Comparison of ENCODE assay signal across 21 cellular contexts in the genomic region with DNA sequence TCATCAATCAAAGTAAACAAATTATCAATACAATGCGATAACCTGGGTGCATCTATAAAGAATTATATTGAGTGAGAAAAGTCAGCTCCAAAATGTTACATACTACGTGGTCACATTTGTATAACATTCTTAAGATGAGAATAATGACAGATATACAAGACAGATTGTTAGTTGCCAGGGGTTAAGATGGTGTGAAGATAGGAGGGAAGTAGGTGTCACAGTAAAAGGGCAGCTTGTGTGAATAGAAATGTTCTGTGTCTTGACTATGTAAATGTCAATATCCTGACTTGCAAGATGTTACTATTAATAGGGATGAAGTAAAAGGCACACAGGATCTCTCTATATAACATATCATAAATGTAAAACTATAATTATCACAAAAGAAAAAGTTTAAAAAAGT.
DNase-seq lines count a peak whose midpoint lies in the region; ATAC-seq and TF ChIP-seq lines count a peak whose summit lies in the region.
"Had no signal": no experiment of that assay in that cellular context is flagged by ENCODE, and none has a peak within 500 bp of the region (broad histone marks: within the 10 kb centered on the region; RNA-seq: fewer than 3 reads in every experiment).

No MANE protein-coding gene starts in this region.

- H3K4me2 ChIP-seq in mesendoderm (ENCODE audit: low read length), result no peak overlapping the region
- H3K4me2 ChIP-seq: A549; BLaER1 treated with 17β-estradiol and CSF1 and Interleukin-3, amounts not matched to agents 10 nM and 100 nM had no signal

- no peak overlapping the region for H3K23ac ChIP-seq in mesendoderm (ENCODE audit: low read length)

- H3K79me1 ChIP-seq in mesendoderm (ENCODE audit: low read length), result no peaks in the 10 kb centered on the region

- no peaks in the 10 kb centered on the region for H3K27me3 Mint-ChIP-seq in natural killer cell (ENCODE audit: low read depth in 2 of 2)
- no peaks in the 10 kb centered on the region for H3K27me3 Mint-ChIP-seq in natural killer cell treated with Interleukin-12 subunit alpha and Interleukin-12 subunit beta and Interleukin-15 and Interleukin-18, amount 100 ng/mL, for 72 hours
- H3K27me3 Mint-ChIP-seq: B cell; CD4-positive, alpha-beta T cell had no signal

- H4K8ac ChIP-seq in mesendoderm (ENCODE audit: low read depth, low read length), result no peak overlapping the region

- DNase-seq in natural killer cell, result no peak
- DNase-seq in natural killer cell treated with Interleukin-12 subunit alpha and Interleukin-12 subunit beta and Interleukin-15 and Interleukin-18, amount 100 ng/mL, for 72 hours (ENCODE audit: low spot score), result no peak
- DNase-seq in mesendoderm, result peak; percentile 68
- DNase-seq: AML-193; CD4-positive, alpha-beta T cell; CD8-positive, alpha-beta T cell; DMS 273 treated with DMSO at 0.1 percent for 48 hours; DMS153; DMS53; DMS79; DND-41; EL; GDM1 had no signal

- no peak overlapping the region for H3K9ac ChIP-seq in mesendoderm (ENCODE audit: low read length)
- H3K9ac ChIP-seq: BLaER1 treated with 17β-estradiol and CSF1 and Interleukin-3, amounts not matched to agents 10 nM and 100 nM had no signal

- H2BK120ac ChIP-seq in mesendoderm (ENCODE audit: low read depth, low read length), result no peak overlapping the region

- no peak overlapping the region for H3K4me3 ChIP-seq in mesendoderm (ENCODE audit: low read length)
- H3K4me3 ChIP-seq: A549; BLaER1 treated with 17β-estradiol and CSF1 and Interleukin-3, amounts not matched to agents 10 nM and 100 nM; GM12878 had no signal

- no peak overlapping the region for H3K27ac ChIP-seq in mesendoderm (ENCODE audit: low read depth, low read length)
- H3K27ac ChIP-seq: 22Rv1; A549; BLaER1 treated with 17β-estradiol and CSF1 and Interleukin-3, amounts not matched to agents 10 nM and 100 nM; C4-2B had no signal

- H3K18ac ChIP-seq in mesendoderm (ENCODE audit: low read length), result no peak overlapping the region

- no peaks in the 10 kb centered on the region for H3K36me3 ChIP-seq in mesendoderm (ENCODE audit: control insufficient read depth, insufficient read depth, low read length)
- H3K36me3 ChIP-seq: BLaER1 treated with 17β-estradiol and CSF1 and Interleukin-3, amounts not matched to agents 10 nM and 100 nM had no signal

- no CpG with 5 or more reads among the region's 2 CpGs for WGBS in mesendoderm (ENCODE audit: extremely low coverage, insufficient coverage, low lambda C conversion rate)

- peaks cover 6 to 11% of the 10 kb centered on the region in 2 donors for H3K4me1 Mint-ChIP-seq in natural killer cell
- H3K4me1 Mint-ChIP-seq in natural killer cell treated with Interleukin-12 subunit alpha and Interleukin-12 subunit beta and Interleukin-15 and Interleukin-18, amount 100 ng/mL, for 72 hours (ENCODE audit: low read depth in 2 of 2), result peaks cover 4 to 6% of the 10 kb centered on the region in 2 donors
- H3K4me1 Mint-ChIP-seq: B cell had no signal

- no peak overlapping the region for H2BK15ac ChIP-seq in mesendoderm (replicated peaks; ENCODE audit: low read depth)

- ATAC-seq in natural killer cell (peak; percentile 57 to 86 (median 67)), GM21786 (IDR thresholded peaks at IDR 0.05; ENCODE audit: unreplicated experiment) (no peak), GM19467 (IDR thresholded peaks at IDR 0.05; ENCODE audit: unreplicated experiment) (no peak)
- no peak for ATAC-seq in natural killer cell treated with Interleukin-12 subunit alpha and Interleukin-12 subunit beta and Interleukin-15 and Interleukin-18, amount 100 ng/mL, for 72 hours
- ATAC-seq: A549; CD8-positive, alpha-beta T cell; GM12878 had no signal

- no peaks in the 10 kb centered on the region for H3K79me2 ChIP-seq in mesendoderm (ENCODE audit: control insufficient read depth, insufficient read depth, low read length)

- no peaks in the 10 kb centered on the region for H3K4me1 ChIP-seq in mesendoderm (ENCODE audit: control insufficient read depth, low read depth, low read length)
- H3K4me1 ChIP-seq: A549 had no signal

- TF ChIP-seq CTCF in natural killer cell (IDR thresholded peaks at IDR 0.05), result no peak

- no peaks in the 10 kb centered on the region for H3K36me3 Mint-ChIP-seq in natural killer cell
- H3K36me3 Mint-ChIP-seq in natural killer cell treated with Interleukin-12 subunit alpha and Interleukin-12 subunit beta and Interleukin-15 and Interleukin-18, amount 100 ng/mL, for 72 hours, result no peaks in the 10 kb centered on the region
- H3K36me3 Mint-ChIP-seq: CD8-positive, alpha-beta T cell had no signal

- no peak overlapping the region for H3K4me3 Mint-ChIP-seq in natural killer cell
- H3K4me3 Mint-ChIP-seq in natural killer cell treated with Interleukin-12 subunit alpha and Interleukin-12 subunit beta and Interleukin-15 and Interleukin-18, amount 100 ng/mL, for 72 hours, result no peak overlapping the region
- H3K4me3 Mint-ChIP-seq: B cell; CD4-positive, alpha-beta T cell; CD8-positive, alpha-beta T cell had no signal

- no peak overlapping the region for H2AK5ac ChIP-seq in mesendoderm (ENCODE audit: low read length)

- H3K27me3 ChIP-seq in mesendoderm (ENCODE audit: insufficient read depth, low read length, poor library complexity), result no peaks in the 10 kb centered on the region
- H3K27me3 ChIP-seq: BLaER1 treated with 17β-estradiol and CSF1 and Interleukin-3, amounts not matched to agents 10 nM and 100 nM had no signal

- no peak overlapping the region for H3K56ac ChIP-seq in mesendoderm (ENCODE audit: low read length)

- H2BK5ac ChIP-seq in mesendoderm (ENCODE audit: low read length), result no peak overlapping the region

- intact Hi-C loops in natural killer cell (cut with micrococcal nuclease), result no loop called here

- H3K27ac Mint-ChIP-seq in natural killer cell, result no peak overlapping the region
- no peak overlapping the region for H3K27ac Mint-ChIP-seq in natural killer cell treated with Interleukin-12 subunit alpha and Interleukin-12 subunit beta and Interleukin-15 and Interleukin-18, amount 100 ng/mL, for 72 hours
- H3K27ac Mint-ChIP-seq: B cell; CD4-positive, alpha-beta T cell; CD8-positive, alpha-beta T cell had no signal

- H3K4ac ChIP-seq in mesendoderm (ENCODE audit: low read depth, low read length), result no peak overlapping the region

- H4K5ac ChIP-seq in mesendoderm (ENCODE audit: low read length), result no peak overlapping the region

- H3K9me3 Mint-ChIP-seq in natural killer cell, result peaks cover 0 to 3% of the 10 kb centered on the region in 2 donors
- H3K9me3 Mint-ChIP-seq in natural killer cell treated with Interleukin-12 subunit alpha and Interleukin-12 subunit beta and Interleukin-15 and Interleukin-18, amount 100 ng/mL, for 72 hours, result peaks cover 3% of the 10 kb centered on the region
- H3K9me3 Mint-ChIP-seq: CD8-positive, alpha-beta T cell had no signal

Comparison
In these comparisons a context has a peak if more than half of its experiments do, and no peak if none do; other contexts are left out.
1. ATAC-seq: peak in natural killer cell (3 of 3); none in natural killer cell treated with Interleukin-12 subunit alpha and Interleukin-12 subunit beta and Interleukin-15 and Interleukin-18, amount 100 ng/mL, for 72 hours (0 of 2), GM21786 (single experiment) and GM19467 (single experiment).